Comparison of ENCODE assay signal across 16 cellular contexts in the genomic region with DNA sequence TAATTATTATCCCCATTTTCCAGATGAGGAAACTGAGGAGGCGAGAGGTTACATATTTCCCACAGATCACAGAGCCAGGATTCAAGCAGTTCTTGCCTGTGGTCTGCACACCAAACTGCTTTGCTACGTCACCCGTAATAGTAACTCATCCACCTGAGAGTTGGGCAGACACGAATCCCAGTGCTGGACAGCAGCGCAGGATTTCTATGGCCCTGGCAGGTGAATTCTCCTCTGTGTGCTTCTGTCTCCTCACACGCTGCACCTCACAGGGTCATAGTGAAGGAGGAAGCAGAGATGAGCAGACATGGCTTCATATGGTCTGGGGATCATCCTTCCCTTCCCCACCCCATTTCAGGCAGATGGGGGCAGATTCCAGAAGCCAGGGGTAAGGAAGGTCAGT.
"Had no signal": no experiment of that assay in that cellular context is flagged by ENCODE, and none has a peak within 500 bp of the region (broad histone marks: within the 10 kb centered on the region; RNA-seq: fewer than 3 reads in every experiment).

No MANE protein-coding gene starts in this region.

- H3K27ac ChIP-seq: cardiac muscle cell, neutrophil, pancreas, thoracic aorta had no signal

- H3K4me1 ChIP-seq: pancreas had no signal

- H3K9me3 ChIP-seq: neutrophil, pancreas, thoracic aorta had no signal

- H3K4me2 ChIP-seq: smooth muscle cell had no signal

- ATAC-seq: left cardiac atrium; naive thymus-derived CD8-positive, alpha-beta T cell; stimulated activated memory B cell treated with anti-CD40 and anti-IgM and Interleukin-4, amounts not matched to agents 10 μg/mL and 1 μg/mL and 100 μg/mL, for 72 hours had no signal

- DNase-seq: activated CD4-positive, alpha-beta T cell treated with anti-CD3 and anti-CD28 coated beads, Interleukin-2, amount 50 U/mL, for 48 hours; activated naive CD4-positive, alpha-beta T cell; activated naive CD8-positive, alpha-beta T cell treated with anti-CD3 and anti-CD28 coated beads for 36 hours; amniotic stem cell; hippocampal formation; left cardiac atrium; mesenchymal stem cell; naive thymus-derived CD8-positive, alpha-beta T cell; stimulated activated CD4-positive, alpha-beta T cell treated with anti-CD3 and anti-CD28 coated beads, Interleukin-4, amount 100 ng/mL, for 24 hours had no signal

- H3K27me3 ChIP-seq: cardiac muscle cell, pancreas had no signal

- H3K4me3 ChIP-seq: cardiac muscle cell, pancreas, smooth muscle cell, thoracic aorta had no signal

- H3K36me3 ChIP-seq: cardiac muscle cell, neutrophil, pancreas, thoracic aorta had no signal

- FAIRE-seq: islet of Langerhans, pancreas had no signal
